Comparison of ENCODE assay signal across 28 cellular contexts in the genomic region with DNA sequence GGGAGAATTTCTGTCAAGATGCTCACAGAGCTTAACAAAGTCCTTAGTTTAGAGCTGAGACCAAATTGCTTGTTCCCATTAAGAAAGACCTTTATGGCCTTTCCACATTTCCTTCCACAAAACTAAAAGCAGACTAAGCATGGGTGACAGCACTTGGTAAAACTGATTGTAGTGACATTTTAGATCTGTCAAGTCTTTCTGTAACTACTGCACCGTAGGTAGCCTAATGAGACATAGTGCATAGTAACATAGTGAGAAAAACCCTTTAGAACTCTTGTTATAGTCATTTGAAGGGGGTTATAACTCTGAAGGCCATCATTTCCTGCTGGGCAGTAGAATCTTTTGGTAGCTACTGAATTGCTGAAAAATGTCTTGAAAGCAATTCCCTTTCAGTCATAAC.
"Had no signal": no experiment of that assay in that cellular context is flagged by ENCODE, and none has a peak within 500 bp of the region (broad histone marks: within the 10 kb centered on the region; RNA-seq: fewer than 3 reads in every experiment).

No MANE protein-coding gene starts in this region.

- ATAC-seq: effector memory CD8-positive, alpha-beta T cell; esophagus mucosa; foreskin keratinocyte; gastrocnemius medialis; gastroesophageal sphincter; heart left ventricle; heart right ventricle had no signal

- DNase-seq: colonic mucosa; cortex of kidney; dermis blood vessel endothelial cell; dorsolateral prefrontal cortex; effector CD4-positive, alpha-beta T cell; effector CD8-positive, alpha-beta T cell; effector memory CD4-positive, alpha-beta T cell; effector memory CD8-positive, alpha-beta T cell; endodermal cell; erythroblast; esophagus squamous epithelium; foreskin fibroblast; foreskin keratinocyte; foreskin melanocyte; gastrocnemius medialis; glutamatergic neuron; head of caudate nucleus; heart left ventricle; heart right ventricle had no signal

- H3K4me1 ChIP-seq: colonic mucosa, esophagus muscularis mucosa, esophagus squamous epithelium, foreskin keratinocyte, gastrocnemius medialis, gastroesophageal sphincter, heart left ventricle, heart right ventricle had no signal

- H3K4me3 Mint-ChIP-seq: dendritic cell treated with granulocyte-macrophage colony-stimulating factor and Interleukin-4, amounts not matched to agents 40 ng/mL and 50 ng/mL, for 4 days; effector memory CD8-positive, alpha-beta T cell; endodermal cell had no signal

- H3K36me3 ChIP-seq: colonic mucosa, esophagus muscularis mucosa, esophagus squamous epithelium, gastrocnemius medialis, gastroesophageal sphincter, heart left ventricle, heart right ventricle had no signal

- H3K27ac Mint-ChIP-seq: dendritic cell treated with granulocyte-macrophage colony-stimulating factor and Interleukin-4, amounts not matched to agents 40 ng/mL and 50 ng/mL, for 4 days; effector memory CD8-positive, alpha-beta T cell; endodermal cell had no signal

- H3K27me3 ChIP-seq: colonic mucosa, dorsolateral prefrontal cortex, esophagus muscularis mucosa, esophagus squamous epithelium, foreskin keratinocyte, gastrocnemius medialis, gastroesophageal sphincter, heart left ventricle, heart right ventricle had no signal

- FAIRE-seq: colon, endometrium, endothelial cell of umbilical vein, frontal cortex had no signal

- H3K4me1 Mint-ChIP-seq: endodermal cell had no signal

- H3K27me3 Mint-ChIP-seq: dendritic cell treated with granulocyte-macrophage colony-stimulating factor and Interleukin-4, amounts not matched to agents 40 ng/mL and 50 ng/mL, for 4 days; effector memory CD8-positive, alpha-beta T cell had no signal

- H3K9me3 ChIP-seq: colonic mucosa, esophagus muscularis mucosa, esophagus squamous epithelium, gastrocnemius medialis, gastroesophageal sphincter had no signal

- H3K4me3 ChIP-seq: colonic mucosa, dorsolateral prefrontal cortex, esophagus muscularis mucosa, esophagus squamous epithelium, gastrocnemius medialis, gastroesophageal sphincter, heart left ventricle, heart right ventricle had no signal

- H3K27ac ChIP-seq: colonic mucosa, dorsolateral prefrontal cortex, epithelial cell of prostate, esophagus muscularis mucosa, esophagus squamous epithelium, foreskin keratinocyte, gastrocnemius medialis, gastroesophageal sphincter, heart left ventricle, heart right ventricle had no signal
